Comparison of ENCODE assay signal across 11 cellular contexts in the genomic region with DNA sequence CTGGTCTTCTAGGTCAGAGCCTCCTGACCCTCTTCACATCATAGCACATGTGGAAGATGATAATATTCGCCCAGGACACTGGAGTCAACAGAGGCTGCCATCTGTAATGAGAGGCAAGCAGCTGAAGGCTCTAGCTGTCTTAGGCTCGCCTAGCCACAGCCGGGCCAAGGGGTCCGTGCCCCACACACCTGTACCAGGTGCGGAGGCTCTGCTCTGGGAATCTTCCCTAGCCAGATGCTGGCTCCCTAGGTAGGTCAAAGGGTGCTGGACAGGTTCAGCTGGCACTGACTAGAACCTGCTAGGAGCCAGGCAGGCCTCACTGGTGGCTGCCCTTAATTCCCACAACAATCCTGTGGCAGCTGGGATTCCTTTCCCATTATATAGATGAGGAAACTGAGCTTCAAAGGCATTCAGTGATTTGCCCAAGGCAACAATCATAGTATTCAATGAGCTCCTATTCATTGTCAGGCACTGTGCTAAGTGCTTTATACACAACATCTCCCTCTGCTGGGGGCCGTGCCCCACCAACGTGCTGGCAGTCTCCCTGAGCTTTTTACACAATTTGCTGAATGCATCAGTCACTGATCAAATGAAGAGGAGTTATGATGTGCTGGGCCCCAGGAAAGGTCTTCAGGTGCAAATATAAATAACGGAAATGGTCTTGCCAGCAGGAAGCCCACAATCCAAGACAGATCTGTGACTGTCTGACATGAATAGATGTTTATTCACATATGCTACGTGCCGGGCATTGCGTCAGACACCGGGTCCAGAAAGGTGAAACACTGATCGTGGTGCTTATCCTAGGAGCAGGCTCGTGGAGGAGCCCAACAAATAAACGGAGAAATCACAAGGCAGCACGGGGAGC. TPM values are rescaled to one million over a fixed set of nuclear protein-coding genes. Genes with fewer than 3 reads are reported as not detected.
A peak's percentile ranks its signal among the peaks of the same experiment; 100 is the strongest.
DNase-seq lines count a peak whose midpoint lies in the region; ATAC-seq and TF ChIP-seq lines count a peak whose summit lies in the region.
"Had no signal": no experiment of that assay in that cellular context is flagged by ENCODE, and none has a peak within 500 bp of the region (broad histone marks: within the 10 kb centered on the region; RNA-seq: fewer than 3 reads in every experiment).

No MANE protein-coding gene starts in this region.

- H4K20me1 ChIP-seq in OCI-LY7 (ENCODE audit: insufficient read depth, low read length) = no peaks in the 10 kb centered on the region; the same call in 1 of the 2 replicates

- H3K27me3 ChIP-seq in MG63 = no peaks in the 10 kb centered on the region

- no peak overlapping the region for H3K4me2 ChIP-seq in OCI-LY7 (ENCODE audit: low read length)

- DNase-seq in COLO668 (lab: John Stamatoyannopoulos, UW; ENCODE audit: unreplicated experiment) (peak; percentile 10), GM12865 (ENCODE audit: low read depth) (no peak), OCI-LY7 (ENCODE audit: low spot score) (peak; percentile 32), foreskin melanocyte (peak; percentile 11), AG08396 (ENCODE audit: low spot score) (no peak), MG63 (no peak)
- DNase-seq: NCI-H1105 treated with DMSO at 0.1 percent for 48 hours; stimulated activated CD4-positive, alpha-beta T cell treated with anti-CD3 and anti-CD28 coated beads, Interleukin-1b, Interleukin-23, amount 100 ng/mL, for 48 hours; stimulated activated naive CD8-positive, alpha-beta T cell treated with anti-CD3 and anti-CD28 coated beads, Interleukin-15, amount 100 ng/mL, for 72 hours had no signal

- H3K4me1 ChIP-seq in OCI-LY7 (ENCODE audit: insufficient read depth, low read length, poor library complexity, severe bottlenecking) = no peaks in the 10 kb centered on the region

- CTCF ChIA-PET in OCI-LY7 (lab: Charles Lee; ENCODE audit: unreplicated experiment) = no interaction called here

- no peaks in the 10 kb centered on the region for H3K9me3 ChIP-seq in OCI-LY7 (ENCODE audit: low read length)
- no peaks in the 10 kb centered on the region for H3K9me3 ChIP-seq in MG63

- H2AFZ ChIP-seq in OCI-LY7 (ENCODE audit: low read length) = no peak overlapping the region

- POLR2A ChIA-PET in OCI-LY7 (lab: Charles Lee) = interaction anchor here (0.5 kb wide), 2 partner anchors 12 to 251 kb away, joined by 3 read pairs; no protein-coding TSS in a partner anchor

- H3K9me2 ChIP-seq in OCI-LY7 (ENCODE audit: insufficient read depth, low read length) = no peaks in the 10 kb centered on the region

- intact Hi-C loops in OCI-LY7 (cut with micrococcal nuclease; ENCODE audit: unreplicated experiment) = no loop called here

- H3K36me3 ChIP-seq in OCI-LY7 (ENCODE audit: insufficient read depth, low read length) (no peaks in the 10 kb centered on the region), MG63 (no peaks in the 10 kb centered on the region)

- TF ChIP-seq CTCF in GM12865 (IDR thresholded peaks at IDR 0.05; ENCODE audit: insufficient read depth, low read depth, low read length, missing control alignments) (peak; percentile 8), OCI-LY7 (conservative IDR thresholded peaks at IDR 0.05; ENCODE audit: low read length) (peak; percentile 64)

- ATAC-seq in HG03439 (IDR thresholded peaks at IDR 0.05; ENCODE audit: unreplicated experiment) = no peak
- ATAC-seq: stimulated activated naive CD8-positive, alpha-beta T cell treated with anti-CD3 and anti-CD28 coated beads, Interleukin-15, amount 100 ng/mL, for 72 hours had no signal

- H3K4me3 ChIP-seq in GM12865 (ENCODE audit: low read depth, low read length) (no peak overlapping the region), OCI-LY7 (ENCODE audit: low read depth, low read length, poor library complexity, severe bottlenecking) (no peak overlapping the region), MG63 (no peak overlapping the region)
- H3K4me3 ChIP-seq: lung had no signal

- no TSS peak for BruUV-seq in OCI-LY7 (replicated peaks; lab: Mats Ljungman, UMichigan)

- no peaks in the 10 kb centered on the region for H3K79me2 ChIP-seq in OCI-LY7 (ENCODE audit: insufficient read depth, low read depth, low read length)

- H3K27ac ChIP-seq in OCI-LY7 (ENCODE audit: low read depth, low read length, poor library complexity, severe bottlenecking) = no peak overlapping the region

RNA-seq across cellular contexts. Expression of a gene that starts 58.0 kb away (rescaled TPM):
- 28.8 and 32.9 TPM in 2 replicates for total RNA-seq in OCI-LY7 (2014; rRNA removed; shearing (Covaris generic))
- total RNA-seq in OCI-LY7 (2022) = 23.0 and 30.0 TPM in 2 replicates
- total RNA-seq in MG63 (2014; rRNA removed; shearing (Covaris generic); ENCODE audit: low replicate concordance) = 22.4 and 31.0 TPM in 2 replicates

Comparison
In these comparisons a context has a peak if more than half of its experiments do, and no peak if none do; other contexts are left out.
1. DNase-seq: peak in COLO668 (single experiment), OCI-LY7 (single experiment) and foreskin melanocyte (single experiment); none in GM12865 (single experiment), AG08396 (single experiment) and MG63 (single experiment).